13 cellular contexts compared by ENCODE assay signal in genomic region chr3:72306800-72307341, GRCh38.
A peak's percentile ranks its signal among the peaks of the same experiment; 100 is the strongest.
DNase-seq lines count a peak whose midpoint lies in the region; ATAC-seq and TF ChIP-seq lines count a peak whose summit lies in the region.
"Had no signal": no experiment of that assay in that cellular context is flagged by ENCODE, and none has a peak within 500 bp of the region (broad histone marks: within the 10 kb centered on the region; RNA-seq: fewer than 3 reads in every experiment).

No MANE protein-coding gene starts in this region.

- POLR2A ChIA-PET in activated CD8-positive, alpha-beta T cell treated with anti-CD3 and anti-CD28 coated beads for 36 hours (lab: Charles Lee): no interaction called here

- no peak for ATAC-seq in stimulated activated naive B cell treated with anti-CD40 and anti-IgM and Interleukin-4, amounts not matched to agents 10 μg/mL and 1 μg/mL and 100 μg/mL, for 72 hours (replicated peaks)
- ATAC-seq in activated CD8-positive, alpha-beta T cell treated with anti-CD3 and anti-CD28 coated beads for 36 hours: no peak
- ATAC-seq: A549 had no signal

- no peak for TF ChIP-seq CTCF in activated CD8-positive, alpha-beta T cell treated with anti-CD3 and anti-CD28 coated beads for 36 hours (IDR thresholded peaks at IDR 0.05)

- intact Hi-C loops in activated CD8-positive, alpha-beta T cell treated with anti-CD3 and anti-CD28 coated beads for 36 hours (cut with micrococcal nuclease): no loop called here

- DNase-seq in NCI-H748 (lab: John Stamatoyannopoulos, UW; ENCODE audit: unreplicated experiment): peak; percentile 58
- no peak for DNase-seq in NCI-H748 treated with DMSO at 0.1 percent for 48 hours (lab: John Stamatoyannopoulos, UW)
- peak; percentile 98 for DNase-seq in NCI-H69 (lab: John Stamatoyannopoulos, UW)
- peak; percentile 42 for DNase-seq in fibroblast of peridontal ligament (ENCODE audit: extremely low read depth)
- no peak for DNase-seq in stimulated activated naive B cell treated with anti-CD40 and anti-IgM and Interleukin-4, amounts not matched to agents 10 μg/mL and 1 μg/mL and 100 μg/mL, for 72 hours
- no peak for DNase-seq in cerebellar cortex (ENCODE audit: low spot score)
- DNase-seq in mucosa of gallbladder (ENCODE audit: low spot score): no peak
- DNase-seq in activated CD8-positive, alpha-beta T cell treated with anti-CD3 and anti-CD28 coated beads for 36 hours: no peak
- DNase-seq: activated naive CD4-positive, alpha-beta T cell treated with anti-CD3 and anti-CD28 coated beads, Interleukin-2, amount 50 U/mL, for 16 hours; NCI-H774; stimulated activated CD4-positive, alpha-beta T cell treated with anti-CD3 and anti-CD28 coated beads, Interleukin-4, amount 100 ng/mL, for 4 hours; transverse colon had no signal

- CTCF ChIA-PET in activated CD8-positive, alpha-beta T cell treated with anti-CD3 and anti-CD28 coated beads for 36 hours (lab: Charles Lee): no interaction called here

- H3K27ac Mint-ChIP-seq in stimulated activated naive B cell treated with anti-CD40 and anti-IgM and Interleukin-4, amounts not matched to agents 10 μg/mL and 1 μg/mL and 100 μg/mL, for 72 hours: peak overlapping the region; percentile 67
- no peak overlapping the region for H3K27ac Mint-ChIP-seq in activated CD8-positive, alpha-beta T cell treated with anti-CD3 and anti-CD28 coated beads for 36 hours

- H3K9me3 Mint-ChIP-seq in stimulated activated naive B cell treated with anti-CD40 and anti-IgM and Interleukin-4, amounts not matched to agents 10 μg/mL and 1 μg/mL and 100 μg/mL, for 72 hours: no peaks in the 10 kb centered on the region
- H3K9me3 Mint-ChIP-seq in activated CD8-positive, alpha-beta T cell treated with anti-CD3 and anti-CD28 coated beads for 36 hours: no peaks in the 10 kb centered on the region

- peaks cover 37 to 51% of the 10 kb centered on the region in 2 donors for H3K4me1 Mint-ChIP-seq in stimulated activated naive B cell treated with anti-CD40 and anti-IgM and Interleukin-4, amounts not matched to agents 10 μg/mL and 1 μg/mL and 100 μg/mL, for 72 hours
- H3K4me1 Mint-ChIP-seq in activated CD8-positive, alpha-beta T cell treated with anti-CD3 and anti-CD28 coated beads for 36 hours (ENCODE audit: low read depth): peaks cover 12% of the 10 kb centered on the region

- H3K4me3 Mint-ChIP-seq in stimulated activated naive B cell treated with anti-CD40 and anti-IgM and Interleukin-4, amounts not matched to agents 10 μg/mL and 1 μg/mL and 100 μg/mL, for 72 hours: no peak overlapping the region
- no peak overlapping the region for H3K4me3 Mint-ChIP-seq in activated CD8-positive, alpha-beta T cell treated with anti-CD3 and anti-CD28 coated beads for 36 hours

- no peaks in the 10 kb centered on the region for H3K36me3 Mint-ChIP-seq in stimulated activated naive B cell treated with anti-CD40 and anti-IgM and Interleukin-4, amounts not matched to agents 10 μg/mL and 1 μg/mL and 100 μg/mL, for 72 hours
- no peaks in the 10 kb centered on the region for H3K36me3 Mint-ChIP-seq in activated CD8-positive, alpha-beta T cell treated with anti-CD3 and anti-CD28 coated beads for 36 hours (ENCODE audit: low read depth)

- H3K27me3 Mint-ChIP-seq in stimulated activated naive B cell treated with anti-CD40 and anti-IgM and Interleukin-4, amounts not matched to agents 10 μg/mL and 1 μg/mL and 100 μg/mL, for 72 hours: peaks cover 0 to 5% of the 10 kb centered on the region in 2 donors
- peaks cover 1% of the 10 kb centered on the region for H3K27me3 Mint-ChIP-seq in activated CD8-positive, alpha-beta T cell treated with anti-CD3 and anti-CD28 coated beads for 36 hours

Comparison
In these comparisons a context has a peak if more than half of its experiments do, and no peak if none do; other contexts are left out.
1. DNase-seq: peak in NCI-H748 (single experiment), NCI-H69 (single experiment) and fibroblast of peridontal ligament (single experiment); none in NCI-H748 treated with DMSO at 0.1 percent for 48 hours (single experiment), stimulated activated naive B cell treated with anti-CD40 and anti-IgM and Interleukin-4, amounts not matched to agents 10 μg/mL and 1 μg/mL and 100 μg/mL, for 72 hours (single experiment), cerebellar cortex (single experiment), mucosa of gallbladder (single experiment) and activated CD8-positive, alpha-beta T cell treated with anti-CD3 and anti-CD28 coated beads for 36 hours (single experiment).